ENCODE assay signal across 35 cellular contexts in genomic region chr2:232347369-232347768, GRCh38. TPM values are rescaled to one million over a fixed set of nuclear protein-coding genes. Genes with fewer than 3 reads are reported as not detected.
"Had no signal": no experiment of that assay in that cellular context is flagged by ENCODE, and none has a peak within 500 bp of the region (broad histone marks: within the 10 kb centered on the region; RNA-seq: fewer than 3 reads in every experiment).

No MANE protein-coding gene starts in this region.

- H3K9me3 Mint-ChIP-seq: natural killer cell treated with Interleukin-12 subunit alpha and Interleukin-12 subunit beta and Interleukin-15 and Interleukin-18, amount 100 ng/mL, for 72 hours; nephron progenitor cell; neural crest cell; stimulated activated naive CD8-positive, alpha-beta T cell treated with anti-CD3 and anti-CD28 coated beads, Interleukin-15, amount 100 ng/mL, for 72 hours had no signal

- H3K9ac ChIP-seq: parathyroid adenoma had no signal

- H3K4me3 ChIP-seq: ovary, psoas muscle, skin epidermis, smooth muscle cell, spleen, suprapubic skin, testis, tibial artery, transverse colon, upper lobe of right lung, uterus had no signal

- H3K79me2 ChIP-seq: parathyroid adenoma had no signal

- H3K27me3 ChIP-seq: ovary, testis had no signal

- H3K4me1 Mint-ChIP-seq: nephron progenitor cell; stimulated activated memory B cell treated with anti-CD40 and anti-IgM and Interleukin-4, amounts not matched to agents 10 μg/mL and 1 μg/mL and 100 μg/mL, for 72 hours had no signal

- H3K36me3 ChIP-seq: neutrophil, ovary, spleen, suprapubic skin, tibial artery, transverse colon, upper lobe of right lung, uterus had no signal

- H3K36me3 Mint-ChIP-seq: naive thymus-derived CD4-positive, alpha-beta T cell; natural killer cell treated with Interleukin-12 subunit alpha and Interleukin-12 subunit beta and Interleukin-15 and Interleukin-18, amount 100 ng/mL, for 72 hours; stimulated activated memory B cell treated with anti-CD40 and anti-IgM and Interleukin-4, amounts not matched to agents 10 μg/mL and 1 μg/mL and 100 μg/mL, for 72 hours; type B pancreatic cell had no signal

- H3K4me1 ChIP-seq: upper lobe of right lung, uterus had no signal

- H2AFZ ChIP-seq: parathyroid adenoma had no signal

- ATAC-seq: naive thymus-derived CD4-positive, alpha-beta T cell; natural killer cell treated with Interleukin-12 subunit alpha and Interleukin-12 subunit beta and Interleukin-15 and Interleukin-18, amount 100 ng/mL, for 72 hours; psoas muscle; right cardiac atrium; sciatic nerve; stimulated activated memory B cell treated with anti-CD40 and anti-IgM and Interleukin-4, amounts not matched to agents 10 μg/mL and 1 μg/mL and 100 μg/mL, for 72 hours; stimulated activated naive CD8-positive, alpha-beta T cell treated with anti-CD3 and anti-CD28 coated beads, Interleukin-15, amount 100 ng/mL, for 72 hours; stimulated activated naive CD8-positive, alpha-beta T cell treated with anti-CD3 and anti-CD28 coated beads, Interleukin-15, Interleukin-2, amounts not matched to agents 100 U/mL and 50 U/mL, for 24 hours; upper lobe of right lung had no signal

- H3K27ac ChIP-seq: neutrophil, ovary, parathyroid adenoma, psoas muscle, skin epidermis, spleen, suprapubic skin, testis, tibial artery, transverse colon, upper lobe of right lung, uterus had no signal

- H3K27ac Mint-ChIP-seq: naive thymus-derived CD4-positive, alpha-beta T cell; natural killer cell treated with Interleukin-12 subunit alpha and Interleukin-12 subunit beta and Interleukin-15 and Interleukin-18, amount 100 ng/mL, for 72 hours; nephron progenitor cell; progenitor cell of endocrine pancreas; stimulated activated memory B cell treated with anti-CD40 and anti-IgM and Interleukin-4, amounts not matched to agents 10 μg/mL and 1 μg/mL and 100 μg/mL, for 72 hours; stimulated activated naive CD8-positive, alpha-beta T cell treated with anti-CD3 and anti-CD28 coated beads, Interleukin-15, amount 100 ng/mL, for 72 hours; type B pancreatic cell had no signal

- H3K4me2 ChIP-seq: smooth muscle cell had no signal

- H3K9me3 ChIP-seq: neutrophil, ovary, psoas muscle, suprapubic skin, testis, transverse colon, upper lobe of right lung, uterus had no signal

- DNase-seq: naive thymus-derived CD4-positive, alpha-beta T cell; nephron progenitor cell; nucleus accumbens; stimulated activated CD4-positive, alpha-beta T cell treated with anti-CD3 and anti-CD28 coated beads, Interleukin-12 subunit alpha, Interleukin-12 subunit beta, amount 100 ng/mL, for 4 hours; stimulated activated CD4-positive, alpha-beta T cell treated with anti-CD3 and anti-CD28 coated beads, Interleukin-1b, Interleukin-23, amount 100 ng/mL, for 48 hours; stimulated activated CD4-positive, alpha-beta T cell treated with anti-CD3 and anti-CD28 coated beads, Interleukin-4, amount 100 ng/mL, for 1 hour; stimulated activated CD4-positive, alpha-beta T cell treated with anti-CD3 and anti-CD28 coated beads, Interleukin-4, amount 100 ng/mL, for 4 hours; stimulated activated CD8-positive, alpha-beta memory T cell treated with anti-CD3 and anti-CD28 coated beads, Interleukin-4, amount 100 ng/mL, for 48 hours; stimulated activated naive CD4-positive, alpha-beta T cell; stimulated activated naive CD8-positive, alpha-beta T cell treated with anti-CD3 and anti-CD28 coated beads, Interleukin-15, amount 100 ng/mL, for 72 hours; stimulated activated naive CD8-positive, alpha-beta T cell treated with anti-CD3 and anti-CD28 coated beads, Interleukin-15, Interleukin-2, amounts not matched to agents 100 U/mL and 50 U/mL, for 24 hours; substantia nigra; testis; transverse colon; uterus had no signal

- H3K4me3 Mint-ChIP-seq: naive thymus-derived CD4-positive, alpha-beta T cell; natural killer cell treated with Interleukin-12 subunit alpha and Interleukin-12 subunit beta and Interleukin-15 and Interleukin-18, amount 100 ng/mL, for 72 hours; nephron progenitor cell; neural crest cell; stimulated activated memory B cell treated with anti-CD40 and anti-IgM and Interleukin-4, amounts not matched to agents 10 μg/mL and 1 μg/mL and 100 μg/mL, for 72 hours; stimulated activated naive CD8-positive, alpha-beta T cell treated with anti-CD3 and anti-CD28 coated beads, Interleukin-15, amount 100 ng/mL, for 72 hours; type B pancreatic cell had no signal

RNA-seq across cellular contexts. Expression of gene ALPP, which starts 31.2 kb away (rescaled TPM):
- total RNA-seq: natural killer cell treated with Interleukin-12 subunit alpha and Interleukin-12 subunit beta and Interleukin-15 and Interleukin-18, amount 100 ng/mL, for 72 hours; neural crest cell; omental fat pad; progenitor cell of endocrine pancreas; psoas muscle; renal cortical epithelial cell; right cardiac atrium; sciatic nerve; spleen; suprapubic skin; transverse colon; urinary bladder had no signal
- polyA plus RNA-seq: naive thymus-derived CD4-positive, alpha-beta T cell; ovary; psoas muscle; right cardiac atrium; smooth muscle cell; spleen; urinary bladder had no signal

RNA-seq across cellular contexts. Expression of gene ALPG, which starts 59.3 kb away (rescaled TPM):
- total RNA-seq: naive thymus-derived CD4-positive, alpha-beta T cell; natural killer cell treated with Interleukin-12 subunit alpha and Interleukin-12 subunit beta and Interleukin-15 and Interleukin-18, amount 100 ng/mL, for 72 hours; neural crest cell; omental fat pad; progenitor cell of endocrine pancreas; psoas muscle; renal cortical epithelial cell; right cardiac atrium; sciatic nerve; smooth muscle cell; spleen; suprapubic skin; transverse colon; urinary bladder; uterus had no signal
- polyA plus RNA-seq: naive thymus-derived CD4-positive, alpha-beta T cell; psoas muscle; right cardiac atrium; smooth muscle cell; spleen; urinary bladder had no signal
